Comparison of ENCODE assay signal across 14 cellular contexts in genomic region chr5:149459891-149460290, GRCh38.
A peak's percentile ranks its signal among the peaks of the same experiment; 100 is the strongest.
DNase-seq lines count a peak whose midpoint lies in the region; ATAC-seq lines count a peak whose summit lies in the region.
"Had no signal": no experiment of that assay in that cellular context is flagged by ENCODE, and none has a peak within 500 bp of the region (broad histone marks: within the 10 kb centered on the region; RNA-seq: fewer than 3 reads in every experiment).

No MANE protein-coding gene starts in this region.

- no peak overlapping the region for H3K14ac ChIP-seq in mesenchymal stem cell (ENCODE audit: low read length in 2 of 2)

- no peak overlapping the region for H2BK120ac ChIP-seq in mesenchymal stem cell (ENCODE audit: low read depth, low read length)

- no peak overlapping the region for H3K27ac ChIP-seq in mesenchymal stem cell (ENCODE audit: low read length, poor library complexity, severe bottlenecking)
- H3K27ac ChIP-seq: BLaER1 treated with 17β-estradiol and CSF1 and Interleukin-3, amounts not matched to agents 10 nM and 100 nM had no signal

- no peak overlapping the region for H2AK5ac ChIP-seq in mesenchymal stem cell (ENCODE audit: low read length, severe bottlenecking)

- H3K18ac ChIP-seq in mesenchymal stem cell (ENCODE audit: low read depth in 1 of 2, low read length in 2 of 2), result no peak overlapping the region

- H3K4ac ChIP-seq in mesenchymal stem cell (ENCODE audit: low read depth in 1 of 2, low read length in 2 of 2), result no peak overlapping the region

- H3K27me3 ChIP-seq in adipocyte (replicated peaks; ENCODE audit: control insufficient read depth, insufficient read depth, low read length), result no peaks in the 10 kb centered on the region
- no peaks in the 10 kb centered on the region for H3K27me3 ChIP-seq in mesenchymal stem cell (ENCODE audit: control insufficient read depth in 1 of 2, insufficient read depth in 1 of 2, low read length in 2 of 2)
- H3K27me3 ChIP-seq: BLaER1 treated with 17β-estradiol and CSF1 and Interleukin-3, amounts not matched to agents 10 nM and 100 nM had no signal

- intact Hi-C loops in left ventricle myocardium superior (cut with micrococcal nuclease) (no loop called here), cardiac septum (cut with DNase I) (no loop called here)

- no peak overlapping the region for H2BK15ac ChIP-seq in mesenchymal stem cell (ENCODE audit: low read depth, poor library complexity, severe bottlenecking)

- H3K4me3 ChIP-seq in adipocyte (ENCODE audit: low read length) (no peak overlapping the region), mesenchymal stem cell (ENCODE audit: insufficient read depth in 1 of 2, low read depth in 1 of 2, low read length in 2 of 2) (no peak overlapping the region)
- H3K4me3 ChIP-seq: BLaER1 treated with 17β-estradiol and CSF1 and Interleukin-3, amounts not matched to agents 10 nM and 100 nM had no signal

- no peak overlapping the region for H4K8ac ChIP-seq in mesenchymal stem cell (ENCODE audit: low read length)

- H3K23ac ChIP-seq in mesenchymal stem cell (ENCODE audit: low read length in 2 of 2), result no peak overlapping the region

- H3K9ac ChIP-seq in adipocyte (ENCODE audit: low read length) (peak overlapping the region; percentile 47), mesenchymal stem cell (ENCODE audit: low read length) (no peak overlapping the region)
- H3K9ac ChIP-seq: BLaER1 treated with 17β-estradiol and CSF1 and Interleukin-3, amounts not matched to agents 10 nM and 100 nM had no signal

- 97% methylated on average over 5 of the region's 5 CpGs for WGBS in mesenchymal stem cell

- ATAC-seq in left ventricle myocardium superior, result no peak

- H3K4me2 ChIP-seq in mesenchymal stem cell (ENCODE audit: low read length, poor library complexity, severe bottlenecking), result no peak overlapping the region
- H3K4me2 ChIP-seq: BLaER1 treated with 17β-estradiol and CSF1 and Interleukin-3, amounts not matched to agents 10 nM and 100 nM had no signal

- H4K91ac ChIP-seq in mesenchymal stem cell (ENCODE audit: low read length), result no peak overlapping the region

- H2BK12ac ChIP-seq in mesenchymal stem cell (ENCODE audit: low read length in 2 of 2), result no peak overlapping the region

- DNase-seq in left ventricle myocardium superior (peak; percentile 9), cardiac septum (ENCODE audit: low spot score) (no peak), adipocyte (ENCODE audit: low read depth) (no peak), mesenchymal stem cell (peak; percentile 53), HPDE6-E6E7 (ENCODE audit: extremely low spot score) (no peak), NK-92 (lab: John Stamatoyannopoulos, UW; ENCODE audit: unreplicated experiment) (no peak)
- DNase-seq in activated CD8-positive, alpha-beta memory T cell treated with anti-CD3 and anti-CD28 coated beads, Interleukin-2, amount 50 U/mL, for 4 hours, result no peak
- DNase-seq: CD4-positive, CD25-positive, alpha-beta regulatory T cell; CD8-positive, alpha-beta memory T cell; COR-L47; DMS 273 treated with DMSO at 0.1 percent for 48 hours; DMS53; H9 had no signal

- no peaks in the 10 kb centered on the region for H3K9me3 ChIP-seq in adipocyte (ENCODE audit: control insufficient read depth, low read length)
- no peaks in the 10 kb centered on the region for H3K9me3 ChIP-seq in mesenchymal stem cell (ENCODE audit: control insufficient read depth, low read length)
- H3K9me3 ChIP-seq: BLaER1 treated with 17β-estradiol and CSF1 and Interleukin-3, amounts not matched to agents 10 nM and 100 nM had no signal

- no peaks in the 10 kb centered on the region for H3K36me3 ChIP-seq in adipocyte (ENCODE audit: control insufficient read depth, insufficient read depth, low read length, severe bottlenecking)
- H3K36me3 ChIP-seq in mesenchymal stem cell (ENCODE audit: control insufficient read depth in 1 of 2, insufficient read depth in 2 of 2, low read depth in 1 of 2, low read length in 2 of 2), result no peaks in the 10 kb centered on the region
- H3K36me3 ChIP-seq: BLaER1 treated with 17β-estradiol and CSF1 and Interleukin-3, amounts not matched to agents 10 nM and 100 nM had no signal

- H3K4me1 ChIP-seq in adipocyte (ENCODE audit: control insufficient read depth, insufficient read depth, low read length), result peaks cover 19% of the 10 kb centered on the region
- peaks cover 22% of the 10 kb centered on the region for H3K4me1 ChIP-seq in mesenchymal stem cell (ENCODE audit: control insufficient read depth, insufficient read depth, low read depth, low read length)

- H2AFZ ChIP-seq in mesenchymal stem cell (ENCODE audit: low read depth, low read length), result no peak overlapping the region

- no peaks in the 10 kb centered on the region for H3K79me1 ChIP-seq in mesenchymal stem cell (replicated peaks; ENCODE audit: low read length, poor library complexity, severe bottlenecking)

- no peak overlapping the region for H2BK5ac ChIP-seq in mesenchymal stem cell (ENCODE audit: low read depth, low read length, poor library complexity, severe bottlenecking)

Comparison
In these comparisons a context has a peak if more than half of its experiments do, and no peak if none do; other contexts are left out.
1. DNase-seq: peak in left ventricle myocardium superior (single experiment) and mesenchymal stem cell (single experiment); none in cardiac septum (single experiment), adipocyte (single experiment), HPDE6-E6E7 (single experiment), activated CD8-positive, alpha-beta memory T cell treated with anti-CD3 and anti-CD28 coated beads, Interleukin-2, amount 50 U/mL, for 4 hours (single experiment) and NK-92 (single experiment).